In genomic region chr7:1794888-1795542, GRCh38 we compare ENCODE assay signal across 14 cellular contexts.
DNase-seq lines count a peak whose midpoint lies in the region; ATAC-seq, FAIRE-seq and TF ChIP-seq lines count a peak whose summit lies in the region.
"Had no signal": no experiment of that assay in that cellular context is flagged by ENCODE, and none has a peak within 500 bp of the region (broad histone marks: within the 10 kb centered on the region; RNA-seq: fewer than 3 reads in every experiment).

No MANE protein-coding gene starts in this region.

- WGBS in HepG2 (ENCODE audit: low lambda C conversion rate): 0% methylated on average over 1 of the region's 1 CpG

- H3K9me2 ChIP-seq in Loucy (replicated peaks; ENCODE audit: low read depth, low read length): no peaks in the 10 kb centered on the region

- H3K36me3 Mint-ChIP-seq in CD14-positive monocyte: no peaks in the 10 kb centered on the region

- FAIRE-seq in G401.6 (lab: Jason Lieb, UNC) (peak; percentile 80), HepG2 (lab: Jason Lieb, UNC) (no peak)

- no peak overlapping the region for H3K27ac Mint-ChIP-seq in CD14-positive monocyte
- H3K27ac Mint-ChIP-seq: activated T-helper 1 cell treated with anti-CD3 and anti-CD28 coated beads, Interleukin-12 subunit alpha, Interleukin-12 subunit beta, Interleukin-2, Interleukin-4 antibody, amounts not matched to agents 30 ng/mL and 10 ng/mL and 1 ng/mL, durations not matched to agents 14 hours and 24 hours and 36 hours; naive thymus-derived CD4-positive, alpha-beta T cell had no signal

- no peak for TF ChIP-seq EP300 in HepG2 (IDR thresholded peaks at IDR 0.05; ENCODE audit: low read depth in 2 of 2, low read length in 2 of 2)
- TF ChIP-seq EP300 in HepG2 (CRISPR knock-in tag; IDR thresholded peaks at IDR 0.05; ENCODE audit: borderline replicate concordance): no peak

- no peaks in the 10 kb centered on the region for H3K36me3 ChIP-seq in Loucy (ENCODE audit: insufficient read depth, low read length)
- H3K36me3 ChIP-seq in HepG2 (replicated peaks in 1 of 2; ENCODE audit: control insufficient read depth in 1 of 2, insufficient read depth in 2 of 2, low read length in 2 of 2): no peaks in the 10 kb centered on the region
- H3K36me3 ChIP-seq: HAP-1, MG63, spleen had no signal

- peaks cover 6% of the 10 kb centered on the region; the same call in 1 of the 2 replicates for H3K9me3 ChIP-seq in Loucy (ENCODE audit: insufficient read depth, low read depth, low read length)
- H3K9me3 ChIP-seq in HepG2 (ENCODE audit: low read length): no peaks in the 10 kb centered on the region
- H3K9me3 ChIP-seq: HAP-1 had no signal

- no peak for TF ChIP-seq POLR2A in HepG2 (IDR thresholded peaks at IDR 0.05; ENCODE audit: insufficient read depth in 1 of 2, low read depth in 2 of 2, low read length in 2 of 2)

- H4K20me1 ChIP-seq in Loucy (ENCODE audit: insufficient read depth, low read length, poor library complexity, severe bottlenecking): no peaks in the 10 kb centered on the region
- H4K20me1 ChIP-seq in HepG2 (ENCODE audit: insufficient read depth, low read length): no peaks in the 10 kb centered on the region

- no peak overlapping the region for H2AFZ ChIP-seq in Loucy (ENCODE audit: low read length)
- H2AFZ ChIP-seq in HepG2 (ENCODE audit: low read length): no peak overlapping the region

- H3K79me2 ChIP-seq in Loucy (ENCODE audit: insufficient read depth, low read length) (no peaks in the 10 kb centered on the region), HepG2 (ENCODE audit: insufficient read depth, low read length) (no peaks in the 10 kb centered on the region)

- intact Hi-C loops in HepG2 (cut with micrococcal nuclease; ENCODE audit: unreplicated experiment): no loop called here
- intact Hi-C loops in CD14-positive monocyte (cut with micrococcal nuclease): no loop called here

- no peak overlapping the region for H3K27ac ChIP-seq in HepG2 (ENCODE audit: extremely low read length, insufficient read depth, low read length)
- H3K27ac ChIP-seq: spleen had no signal

- H3K4me1 ChIP-seq in Loucy (ENCODE audit: insufficient read depth, low read length, poor library complexity, severe bottlenecking) (no peaks in the 10 kb centered on the region), HepG2 (ENCODE audit: insufficient read depth, low read length) (peaks cover 16% of the 10 kb centered on the region)
- H3K4me1 ChIP-seq: HAP-1, spleen had no signal

- DNase-seq in SK-MEL-5 (ENCODE audit: low read depth, low spot score) (peak; percentile 33), HepG2 (ENCODE audit: low spot score) (peak; percentile 49), dedifferentiated amniotic fluid mesenchymal stem cell (ENCODE audit: extremely low spot score) (no peak), C1 segment of cervical spinal cord (lab: John Stamatoyannopoulos, UW) (no peak), CD14-positive monocyte (ENCODE audit: low spot score) (no peak), Ammon's horn (ENCODE audit: low spot score) (no peak)
- DNase-seq: central memory CD4-positive, alpha-beta T cell; MG63; naive thymus-derived CD4-positive, alpha-beta T cell; spleen had no signal

- H3K4me3 Mint-ChIP-seq in CD14-positive monocyte: no peak overlapping the region
- H3K4me3 Mint-ChIP-seq: activated T-helper 1 cell treated with anti-CD3 and anti-CD28 coated beads, Interleukin-12 subunit alpha, Interleukin-12 subunit beta, Interleukin-2, Interleukin-4 antibody, amounts not matched to agents 30 ng/mL and 10 ng/mL and 1 ng/mL, durations not matched to agents 14 hours and 24 hours and 36 hours; naive thymus-derived CD4-positive, alpha-beta T cell had no signal

- in situ Hi-C loops in SK-MEL-5 (cut with HindIII; ENCODE audit: low pct_unique_long_range_greater_than_20kb, low sequenced_read_pairs): no loop called here
- in situ Hi-C loops in HepG2 (cut with HindIII; ENCODE audit: extremely low pct_ligation_motif_present, low pct_unique_long_range_greater_than_20kb): loop anchor here (10.0 kb wide), 1 partner anchor 420 kb away; no protein-coding TSS in a partner anchor

- H3K9ac ChIP-seq in Loucy (ENCODE audit: low read depth, low read length, poor library complexity, severe bottlenecking): no peak overlapping the region
- no peak overlapping the region for H3K9ac ChIP-seq in HepG2 (ENCODE audit: insufficient read depth, low read depth, low read length)

- H3K9me3 Mint-ChIP-seq in CD14-positive monocyte: peaks cover 17 to 49% (median 28%) of the 10 kb centered on the region in 7 donors

- no peaks in the 10 kb centered on the region for H3K4me1 Mint-ChIP-seq in CD14-positive monocyte
- H3K4me1 Mint-ChIP-seq: naive thymus-derived CD4-positive, alpha-beta T cell had no signal

- no peak overlapping the region for H3K4me3 ChIP-seq in Loucy (ENCODE audit: low read length, poor library complexity, severe bottlenecking)
- no peak overlapping the region for H3K4me3 ChIP-seq in HepG2 (replicated peaks in 1 of 3; ENCODE audit: insufficient read depth in 1 of 3, low read depth in 2 of 3, low read length in 3 of 3)
- H3K4me3 ChIP-seq: HAP-1, MG63, spleen had no signal

- no peaks in the 10 kb centered on the region for H3F3A ChIP-seq in Loucy (ENCODE audit: low read depth)

- POLR2A ChIA-PET in HepG2 (lab: Yijun Ruan, JAX): no interaction called here

- CTCF ChIA-PET in HepG2 (lab: Yijun Ruan, JAX; ENCODE audit: low intra/inter-chr PET ratio, low total read pairs): interaction anchor here (1.0 to 1.5 kb wide), 2 partner anchors 130 to 415 kb away, joined by 3 to 4 read pairs; no protein-coding TSS in a partner anchor

- H3K4me2 ChIP-seq in Loucy (ENCODE audit: low read depth, low read length, poor library complexity, severe bottlenecking) (no peak overlapping the region), HepG2 (ENCODE audit: low read depth, low read length) (no peak overlapping the region)

- TF ChIP-seq RAD21 in HepG2 (CRISPR knock-in tag; IDR thresholded peaks at IDR 0.05): peak; percentile 61; the same call in 1 of the 2 replicates

- no TSS peak for BruUV-seq in HepG2 (replicated peaks; lab: Mats Ljungman, UMichigan)

- TF ChIP-seq CTCF in Loucy (conservative IDR thresholded peaks at IDR 0.05; ENCODE audit: low read length): peak; percentile 54
- TF ChIP-seq CTCF in HepG2 (CRISPR knock-in tag; IDR thresholded peaks at IDR 0.05): peak; percentile 84
- TF ChIP-seq CTCF in CD14-positive monocyte (IDR thresholded peaks at IDR 0.05): no peak

- peak; percentile 29; the same call in 1 of the 3 replicates for ATAC-seq in HepG2
- ATAC-seq: naive thymus-derived CD4-positive, alpha-beta T cell had no signal

- peaks cover 6 to 22% (median 7%) of the 10 kb centered on the region in 3 donors for H3K27me3 Mint-ChIP-seq in CD14-positive monocyte (ENCODE audit: low read depth in 3 of 3)

- H3K27me3 ChIP-seq in Loucy (ENCODE audit: insufficient read depth, low read length, poor library complexity, severe bottlenecking) (no peaks in the 10 kb centered on the region), HepG2 (ENCODE audit: control insufficient read depth in 1 of 2, insufficient read depth in 2 of 2, low read length in 2 of 2) (no peaks in the 10 kb centered on the region)

TF ChIP-seq in HepG2, 621 proteins besides CTCF, POLR2A, EP300 and RAD21 (continues in another document):
- TF ChIP-seq TBL1XR1 (IDR thresholded peaks at IDR 0.05; ENCODE audit: borderline replicate concordance, low read length, partially characterized antibody) (no peak), IRX3 (CRISPR knock-in tag; IDR thresholded peaks at IDR 0.05; ENCODE audit: borderline replicate concordance, low read depth) (no peak), ZNF580 (CRISPR knock-in tag; IDR thresholded peaks at IDR 0.05; ENCODE audit: borderline replicate concordance, low read depth) (no peak), CENPX (CRISPR knock-in tag; IDR thresholded peaks at IDR 0.05) (no peak), ZBTB38 (CRISPR knock-in tag; IDR thresholded peaks at IDR 0.05) (no peak), CSRNP1 (CRISPR knock-in tag; IDR thresholded peaks at IDR 0.05) (no peak), ZEB1 (IDR thresholded peaks at IDR 0.05; ENCODE audit: insufficient replicate concordance, low read depth) (no peak), MIER2 (CRISPR knock-in tag; IDR thresholded peaks at IDR 0.05) (no peak), TCF7 (IDR thresholded peaks at IDR 0.05; ENCODE audit: low read depth) (no peak), NR2C2 (CRISPR knock-in tag; IDR thresholded peaks at IDR 0.05; ENCODE audit: borderline replicate concordance) (no peak)

Comparison
In these comparisons a context has a peak if more than half of its experiments do, and no peak if none do; other contexts are left out.
1. DNase-seq: peak in SK-MEL-5 (single experiment) and HepG2 (single experiment); none in dedifferentiated amniotic fluid mesenchymal stem cell (single experiment), C1 segment of cervical spinal cord (0 of 14), CD14-positive monocyte (single experiment) and Ammon's horn (single experiment).